26 cellular contexts compared by ENCODE assay signal in the genomic region with DNA sequence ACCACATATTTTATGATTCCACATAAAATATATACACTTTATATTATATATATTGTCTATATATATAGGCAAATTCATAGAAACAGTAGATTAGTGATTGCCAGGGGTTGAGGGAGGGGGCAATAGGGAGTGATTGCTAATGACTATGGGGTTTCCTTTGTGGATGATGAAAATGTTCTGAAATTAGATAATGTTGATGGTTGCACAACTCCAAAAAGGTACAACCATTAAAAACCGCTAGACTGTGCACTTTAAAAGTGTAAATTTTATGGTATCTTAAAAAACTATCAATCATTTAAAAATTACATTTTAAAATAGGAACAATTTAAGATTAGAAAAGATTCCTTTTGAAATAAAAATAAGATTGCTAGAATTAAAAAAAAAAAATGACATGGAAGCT.
"Had no signal": no experiment of that assay in that cellular context is flagged by ENCODE, and none has a peak within 500 bp of the region (broad histone marks: within the 10 kb centered on the region; RNA-seq: fewer than 3 reads in every experiment).

No MANE protein-coding gene starts in this region.

- H3K4me3 Mint-ChIP-seq: dendritic cell treated with granulocyte-macrophage colony-stimulating factor and Interleukin-4, amounts not matched to agents 40 ng/mL and 50 ng/mL, for 4 days; effector memory CD8-positive, alpha-beta T cell; endodermal cell had no signal

- H3K9me3 Mint-ChIP-seq: dendritic cell treated with granulocyte-macrophage colony-stimulating factor and Interleukin-4, amounts not matched to agents 40 ng/mL and 50 ng/mL, for 4 days; effector memory CD8-positive, alpha-beta T cell; endodermal cell had no signal

- ATAC-seq: effector memory CD8-positive, alpha-beta T cell; esophagus mucosa; foreskin keratinocyte; gastroesophageal sphincter; heart left ventricle; heart right ventricle had no signal

- H3K4me3 ChIP-seq: coronary artery, dorsolateral prefrontal cortex, esophagus squamous epithelium, gastrocnemius medialis, gastroesophageal sphincter, heart left ventricle, heart right ventricle, hepatocyte had no signal

- H3K27ac Mint-ChIP-seq: dendritic cell treated with granulocyte-macrophage colony-stimulating factor and Interleukin-4, amounts not matched to agents 40 ng/mL and 50 ng/mL, for 4 days; endodermal cell had no signal

- H3K9me3 ChIP-seq: esophagus squamous epithelium, gastrocnemius medialis, gastroesophageal sphincter, heart left ventricle, heart right ventricle had no signal

- H3K36me3 ChIP-seq: esophagus squamous epithelium, gastrocnemius medialis, gastroesophageal sphincter, heart left ventricle, heart right ventricle had no signal

- H3K4me2 ChIP-seq: hepatocyte had no signal

- H2AFZ ChIP-seq: hepatocyte had no signal

- H3K27me3 Mint-ChIP-seq: effector memory CD8-positive, alpha-beta T cell had no signal

- H3K4me1 Mint-ChIP-seq: endodermal cell had no signal

- H3K79me2 ChIP-seq: hepatocyte had no signal

- DNase-seq: cortex of kidney; dermis blood vessel endothelial cell; dorsolateral prefrontal cortex; effector CD4-positive, alpha-beta T cell; effector CD8-positive, alpha-beta T cell; effector memory CD4-positive, alpha-beta T cell; effector memory CD8-positive, alpha-beta T cell; endodermal cell; esophagus squamous epithelium; foreskin fibroblast; foreskin keratinocyte; foreskin melanocyte; gastrocnemius medialis; glutamatergic neuron; head of caudate nucleus; heart left ventricle; heart right ventricle; hippocampal formation had no signal

- H3K27me3 ChIP-seq: dorsolateral prefrontal cortex, esophagus squamous epithelium, foreskin keratinocyte, gastrocnemius medialis, gastroesophageal sphincter, heart left ventricle, heart right ventricle, hepatocyte had no signal

- H3K4me1 ChIP-seq: gastroesophageal sphincter, heart left ventricle had no signal

- FAIRE-seq: endometrium, frontal cortex had no signal

- H3K27ac ChIP-seq: coronary artery, dorsolateral prefrontal cortex, epithelial cell of prostate, esophagus squamous epithelium, foreskin keratinocyte, gastrocnemius medialis, gastroesophageal sphincter, heart left ventricle, heart right ventricle, hepatocyte had no signal
